Comparison of ENCODE assay signal across 20 cellular contexts in genomic region chr13:38781539-38781938, GRCh38.
A peak's percentile ranks its signal among the peaks of the same experiment; 100 is the strongest.
DNase-seq lines count a peak whose midpoint lies in the region; ATAC-seq, FAIRE-seq and TF ChIP-seq lines count a peak whose summit lies in the region.
"Had no signal": no experiment of that assay in that cellular context is flagged by ENCODE, and none has a peak within 500 bp of the region (broad histone marks: within the 10 kb centered on the region; RNA-seq: fewer than 3 reads in every experiment).

No MANE protein-coding gene starts in this region.

- H2BK5ac ChIP-seq in H1 (ENCODE audit: low read depth, low read length) = no peak overlapping the region

- TF ChIP-seq CTCF in HepG2 (CRISPR knock-in tag; IDR thresholded peaks at IDR 0.05) = no peak
- no peak for TF ChIP-seq CTCF in right lobe of liver (IDR thresholded peaks at IDR 0.05)
- no peak for TF ChIP-seq CTCF in H1 (IDR thresholded peaks at IDR 0.05; ENCODE audit: control extremely low read depth in 1 of 3, insufficient read depth in 1 of 3, low read depth in 1 of 3, low read length in 3 of 3)

- H3K9me3 ChIP-seq in HepG2 (ENCODE audit: low read length) (no peaks in the 10 kb centered on the region), right lobe of liver (no peaks in the 10 kb centered on the region), H1 (ENCODE audit: insufficient read depth in 2 of 2, low read depth in 1 of 2, low read length in 1 of 2) (no peaks in the 10 kb centered on the region)
- H3K9me3 ChIP-seq: A549; BLaER1 treated with 17β-estradiol and CSF1 and Interleukin-3, amounts not matched to agents 10 nM and 100 nM; Caco-2 had no signal

- no peaks in the 10 kb centered on the region for H3K79me2 ChIP-seq in HepG2 (ENCODE audit: insufficient read depth, low read length)
- no peaks in the 10 kb centered on the region for H3K79me2 ChIP-seq in H1 (ENCODE audit: control insufficient read depth in 1 of 2, insufficient read depth in 2 of 2, low read length in 2 of 2)

- TF ChIP-seq POLR2A in HepG2 (IDR thresholded peaks at IDR 0.05; ENCODE audit: insufficient read depth in 1 of 2, low read depth in 2 of 2, low read length in 2 of 2) (no peak), right lobe of liver (IDR thresholded peaks at IDR 0.05) (no peak), H1 (IDR thresholded peaks at IDR 0.05; ENCODE audit: control extremely low read depth in 1 of 2, low read depth in 2 of 2, low read length in 2 of 2) (no peak)

- POLR2A ChIA-PET in HepG2 (lab: Yijun Ruan, JAX) (no interaction called here), H1 (lab: Charles Lee; ENCODE audit: partially characterized antibody) (no interaction called here)

- no peak overlapping the region for H2AK5ac ChIP-seq in H1 (ENCODE audit: low read depth, low read length)

- no peak overlapping the region for H3K56ac ChIP-seq in H1 (replicated peaks; ENCODE audit: insufficient read length, low read depth, low read length)

- H3K18ac ChIP-seq in H1 (ENCODE audit: extremely low read depth, low read length) = no peak overlapping the region

- no peak for FAIRE-seq in HepG2 (lab: Jason Lieb, UNC)
- no peak for FAIRE-seq in H1 (lab: Jason Lieb, UNC)
- FAIRE-seq: A549, D721Med, G401.6, GM12892, GM18507 had no signal

- intact Hi-C loops in HepG2 (cut with micrococcal nuclease; ENCODE audit: unreplicated experiment) (no loop called here), right lobe of liver (cut with DNase I) (no loop called here)

- no peak overlapping the region for H3K4ac ChIP-seq in H1 (replicated peaks; ENCODE audit: insufficient read length, low read depth, low read length)

- no peak overlapping the region for H3K14ac ChIP-seq in H1 (ENCODE audit: insufficient read length)

- BruUV-seq in HepG2 (replicated peaks; lab: Mats Ljungman, UMichigan) = no TSS peak

- H4K91ac ChIP-seq in H1 (replicated peaks; ENCODE audit: insufficient read length, low read length) = no peak overlapping the region

- peak overlapping the region; percentile 28; the same call in 1 of the 2 replicates for H4K8ac ChIP-seq in H1 (ENCODE audit: extremely low read depth, insufficient read depth, low read length)

- H3K4me2 ChIP-seq in HepG2 (ENCODE audit: low read depth, low read length) = no peak overlapping the region
- no peak overlapping the region for H3K4me2 ChIP-seq in H1 (ENCODE audit: insufficient read depth in 1 of 2, low read depth in 2 of 2, low read length in 2 of 2)
- H3K4me2 ChIP-seq: A549; BLaER1 treated with 17β-estradiol and CSF1 and Interleukin-3, amounts not matched to agents 10 nM and 100 nM had no signal

- no peak overlapping the region for H3K23ac ChIP-seq in H1 (ENCODE audit: insufficient read length)

- ATAC-seq in HepG2 (no peak), right lobe of liver (no peak)
- ATAC-seq: A549; CD8-positive, alpha-beta T cell had no signal

- CTCF ChIA-PET in HepG2 (lab: Yijun Ruan, JAX; ENCODE audit: low intra/inter-chr PET ratio, low total read pairs) (no interaction called here), H1 (lab: Charles Lee; ENCODE audit: partially characterized antibody) (interaction anchor here (0.6 to 1.1 kb wide), 2 partner anchors 133 to 1246 kb away, joined by 3 to 5 read pairs; no protein-coding TSS in a partner anchor)

- H3K4me3 ChIP-seq in HepG2 (replicated peaks in 1 of 3; ENCODE audit: insufficient read depth in 1 of 3, low read depth in 2 of 3, low read length in 3 of 3) (no peak overlapping the region), right lobe of liver (no peak overlapping the region), H1 (ENCODE audit: extremely low read depth in 1 of 4, insufficient read depth in 2 of 4, low read depth in 3 of 4, low read length in 4 of 4) (no peak overlapping the region)
- H3K4me3 ChIP-seq: A549; BLaER1 treated with 17β-estradiol and CSF1 and Interleukin-3, amounts not matched to agents 10 nM and 100 nM had no signal

- no peak overlapping the region for H2BK20ac ChIP-seq in H1 (ENCODE audit: low read length)

- H2BK15ac ChIP-seq in H1 (ENCODE audit: low read length) = no peak overlapping the region

- no peak overlapping the region for H2BK12ac ChIP-seq in H1 (ENCODE audit: low read depth, low read length)

- H3K36me3 ChIP-seq in HepG2 (replicated peaks in 1 of 2; ENCODE audit: control insufficient read depth in 1 of 2, insufficient read depth in 2 of 2, low read length in 2 of 2) (no peaks in the 10 kb centered on the region), right lobe of liver (no peaks in the 10 kb centered on the region), H1 (ENCODE audit: control insufficient read depth in 2 of 4, insufficient read depth in 4 of 4, low read length in 3 of 4) (peaks cover 0 to 2% (median 0%) of the 10 kb centered on the region in 4 experiments; a peak in 2 of 8 replicates)
- H3K36me3 ChIP-seq: BLaER1 treated with 17β-estradiol and CSF1 and Interleukin-3, amounts not matched to agents 10 nM and 100 nM had no signal

- H3K27ac ChIP-seq in HepG2 (ENCODE audit: extremely low read length, insufficient read depth, low read length) (no peak overlapping the region), right lobe of liver (no peak overlapping the region), H1 (ENCODE audit: low read depth, low read length) (no peak overlapping the region)
- H3K27ac ChIP-seq: 22Rv1; A549; BLaER1 treated with 17β-estradiol and CSF1 and Interleukin-3, amounts not matched to agents 10 nM and 100 nM; C4-2B had no signal

- TF ChIP-seq RAD21 in HepG2 (CRISPR knock-in tag; IDR thresholded peaks at IDR 0.05) (no peak), H1 (IDR thresholded peaks at IDR 0.05 in 1 of 2, conservative IDR thresholded peaks at IDR 0.05 in 1 of 2; ENCODE audit: low read depth in 2 of 2, low read length in 2 of 2) (no peak)

- H3K9ac ChIP-seq in HepG2 (ENCODE audit: insufficient read depth, low read depth, low read length) (no peak overlapping the region), H1 (replicated peaks in 1 of 4; ENCODE audit: extremely low read depth in 1 of 4, low read depth in 3 of 4, low read length in 3 of 4) (no peak overlapping the region)
- H3K9ac ChIP-seq: BLaER1 treated with 17β-estradiol and CSF1 and Interleukin-3, amounts not matched to agents 10 nM and 100 nM had no signal

- in situ Hi-C loops in HepG2 (cut with HindIII; ENCODE audit: extremely low pct_ligation_motif_present, low pct_unique_long_range_greater_than_20kb) = no loop called here

- no peaks in the 10 kb centered on the region for H3K79me1 ChIP-seq in H1 (ENCODE audit: low read depth, low read length)

- no peak overlapping the region for H2BK120ac ChIP-seq in H1 (replicated peaks; ENCODE audit: low read depth, low read length)

- H4K5ac ChIP-seq in H1 (ENCODE audit: insufficient read length, low read depth, low read length) = no peak overlapping the region

- H3K4me1 ChIP-seq in HepG2 (ENCODE audit: insufficient read depth, low read length) (no peaks in the 10 kb centered on the region), right lobe of liver (no peaks in the 10 kb centered on the region), H1 (replicated peaks in 1 of 4; ENCODE audit: control insufficient read depth in 3 of 4, insufficient read depth in 4 of 4, low read length in 3 of 4) (no peaks in the 10 kb centered on the region)
- H3K4me1 ChIP-seq: A549; BLaER1 treated with 17β-estradiol and CSF1 and Interleukin-3, amounts not matched to agents 10 nM and 100 nM had no signal

- DNase-seq in HepG2 (ENCODE audit: low spot score) = no peak
- no peak for DNase-seq in right lobe of liver
- DNase-seq in H1 (ENCODE audit: low read depth in 1 of 2, low spot score in 2 of 2) = no peak
- no peak for DNase-seq in NCI-H146 (lab: John Stamatoyannopoulos, UW)
- no peak for DNase-seq in retina
- DNase-seq: AML-193; Caco-2; Calu3; CD4-positive, alpha-beta T cell; CD8-positive, alpha-beta T cell; DMS79 treated with DMSO at 0.1 percent for 48 hours; GF-D8 had no signal

- TF ChIP-seq EP300 in HepG2 (IDR thresholded peaks at IDR 0.05; ENCODE audit: low read depth in 2 of 2, low read length in 2 of 2) (no peak), HepG2 (CRISPR knock-in tag; IDR thresholded peaks at IDR 0.05; ENCODE audit: borderline replicate concordance) (no peak), H1 (IDR thresholded peaks at IDR 0.05; ENCODE audit: borderline replicate concordance in 1 of 2, low read depth in 2 of 2, low read length in 2 of 2) (no peak)

- no peaks in the 10 kb centered on the region for H3K23me2 ChIP-seq in H1 (ENCODE audit: low read depth, low read length)

- 3% methylated on average over 3 of the region's 3 CpGs for WGBS in HepG2 (ENCODE audit: low lambda C conversion rate)
- whole genome bisulfite sequencing in right lobe of liver (ENCODE audit: insufficient coverage, low coverage, low lambda C conversion rate, missing lambda C conversion rate) = 80% methylated on average over 3 of the region's 3 CpGs
- WGBS in H1 (ENCODE audit: extremely low coverage in 1 of 2, insufficient coverage in 1 of 2, insufficient read length in 1 of 2, insufficient replicate concordance in 2 of 2, low coverage in 1 of 2, low lambda C conversion rate in 2 of 2, missing lambda C conversion rate in 1 of 2), 2 experiments = 89% methylated on average over 3 of the region's 3 CpGs; no CpG with 5 or more reads in 1 of the 2 experiments

- H2AFZ ChIP-seq in HepG2 (ENCODE audit: low read length) = no peak overlapping the region
- H2AFZ ChIP-seq in H1 (ENCODE audit: low read length) = no peak overlapping the region

- H3K27me3 ChIP-seq in HepG2 (ENCODE audit: control insufficient read depth in 1 of 2, insufficient read depth in 2 of 2, low read length in 2 of 2) = no peaks in the 10 kb centered on the region
- no peaks in the 10 kb centered on the region for H3K27me3 ChIP-seq in right lobe of liver
- H3K27me3 ChIP-seq in H1 (replicated peaks in 1 of 4; ENCODE audit: control insufficient read depth in 3 of 4, extremely low read depth in 1 of 4, insufficient read depth in 3 of 4, low read length in 3 of 4) = no peaks in the 10 kb centered on the region
- H3K27me3 ChIP-seq: BLaER1 treated with 17β-estradiol and CSF1 and Interleukin-3, amounts not matched to agents 10 nM and 100 nM had no signal

- no peaks in the 10 kb centered on the region for H4K20me1 ChIP-seq in HepG2 (ENCODE audit: insufficient read depth, low read length)
- H4K20me1 ChIP-seq in H1 (replicated peaks in 1 of 2; ENCODE audit: control insufficient read depth in 1 of 2, insufficient read depth in 2 of 2, low read length in 2 of 2) = no peaks in the 10 kb centered on the region
- H4K20me1 ChIP-seq: BLaER1 treated with 17β-estradiol and CSF1 and Interleukin-3, amounts not matched to agents 10 nM and 100 nM had no signal

TF ChIP-seq in HepG2, 621 proteins besides CTCF, POLR2A, EP300 and RAD21 (continues in another document):
- TF ChIP-seq XRCC5 (optimal IDR thresholded peaks at IDR 0.05; ENCODE audit: low read length) (no peak), SMARCE1 (IDR thresholded peaks at IDR 0.05; ENCODE audit: borderline replicate concordance) (no peak), IKZF4 (CRISPR knock-in tag; IDR thresholded peaks at IDR 0.05; ENCODE audit: borderline replicate concordance, low read depth, not compliant biosample characterization) (no peak)

TF ChIP-seq in H1, 55 proteins besides CTCF, POLR2A, EP300 and RAD21 (continues in another document):
- TF ChIP-seq RBBP5 (IDR thresholded peaks at IDR 0.05; ENCODE audit: borderline replicate concordance, low read depth, low read length) (no peak), CBX5 (IDR thresholded peaks at IDR 0.05; ENCODE audit: low read depth, low read length) (no peak), ASH2L (IDR thresholded peaks at IDR 0.05; ENCODE audit: low read length) (no peak), PHF8 (conservative IDR thresholded peaks at IDR 0.05; ENCODE audit: low read depth, low read length) (no peak)
